18 cellular contexts compared by ENCODE assay signal in the genomic region with DNA sequence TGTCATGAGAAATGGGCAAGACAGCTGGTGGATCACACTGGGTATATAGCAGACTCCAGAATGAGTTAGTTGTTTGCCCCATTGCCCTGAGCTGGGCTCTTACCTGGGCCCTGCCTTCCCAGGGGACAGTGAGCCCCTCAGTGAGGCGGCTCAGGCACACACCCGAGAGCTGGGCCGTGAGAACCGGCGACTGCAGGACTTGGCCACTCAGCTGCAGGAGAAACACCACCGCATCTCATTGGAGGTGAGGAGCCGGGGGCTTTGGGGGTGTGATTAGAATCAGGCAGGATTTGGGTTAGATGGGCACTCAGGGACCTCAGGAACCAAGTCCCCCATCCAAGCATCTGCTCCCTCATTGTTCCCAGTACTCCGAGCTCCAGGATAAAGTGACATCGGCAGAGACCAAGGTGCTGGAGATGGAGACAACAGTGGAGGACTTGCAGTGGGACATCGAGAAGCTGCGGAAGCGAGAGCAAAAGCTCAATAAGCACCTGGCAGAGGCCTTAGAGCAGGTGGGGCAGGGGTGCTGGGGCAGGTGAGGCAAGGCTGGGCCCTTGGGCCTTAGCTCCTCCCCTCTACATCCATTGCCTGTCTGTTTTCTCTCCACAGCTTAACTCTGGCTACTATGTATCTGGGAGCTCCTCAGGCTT.
"Had no signal": no experiment of that assay in that cellular context is flagged by ENCODE, and none has a peak within 500 bp of the region (broad histone marks: within the 10 kb centered on the region; RNA-seq: fewer than 3 reads in every experiment).

No MANE protein-coding gene starts in this region.

- H2AFZ ChIP-seq: neural progenitor cell had no signal

- FAIRE-seq: pancreas had no signal

- DNase-seq: cortex of kidney; effector CD8-positive, alpha-beta T cell; foreskin melanocyte; hippocampal formation; mesendoderm; naive B cell; nucleus accumbens; stimulated activated CD4-positive, alpha-beta T cell treated with anti-CD3 and anti-CD28 coated beads, Interleukin-2, amount 100 ng/mL, for 48 hours; stimulated activated naive CD4-positive, alpha-beta T cell treated with Interleukin-2 at 50 U/mL for 16 hours; trophoblast cell had no signal

- ATAC-seq: heart left ventricle, left lobe of liver, pancreas, right cardiac atrium had no signal

- H3K9ac ChIP-seq: neural progenitor cell had no signal

- H3K27ac ChIP-seq: dorsolateral prefrontal cortex, neural progenitor cell, pancreas had no signal

- H3K4me2 ChIP-seq: neural progenitor cell, smooth muscle cell had no signal

- H3K4me3 ChIP-seq: heart left ventricle, lung, neural progenitor cell, pancreas, smooth muscle cell had no signal

- H3K9me3 ChIP-seq: heart left ventricle, pancreas had no signal

- H3K27me3 ChIP-seq: dorsolateral prefrontal cortex, heart left ventricle, neural progenitor cell, pancreas had no signal
